Comparison of ENCODE assay signal across 1 cellular context in genomic region chr6:2852514-2852855, GRCh38.
TF ChIP-seq lines count a peak whose summit lies in the region.

No MANE protein-coding gene starts in this region.

TF ChIP-seq in K562, 482 proteins besides CTCF, POLR2A, EP300 and RAD21:
- 0 out of 2 replicates have a peak, but pooled peaks have one; percentile 22 for TF ChIP-seq ZNF143 (CRISPR knock-in tag; IDR thresholded peaks at IDR 0.05)
- TF ChIP-seq MAX (CRISPR knock-in tag; IDR thresholded peaks at IDR 0.05), result peak; percentile 59
- no peak for TF ChIP-seq NELFE (IDR thresholded peaks at IDR 0.05; ENCODE audit: insufficient read depth, insufficient read length)
- TF ChIP-seq GATAD2B (IDR thresholded peaks at IDR 0.05; ENCODE audit: borderline replicate concordance), result no peak
